In the genomic region with DNA sequence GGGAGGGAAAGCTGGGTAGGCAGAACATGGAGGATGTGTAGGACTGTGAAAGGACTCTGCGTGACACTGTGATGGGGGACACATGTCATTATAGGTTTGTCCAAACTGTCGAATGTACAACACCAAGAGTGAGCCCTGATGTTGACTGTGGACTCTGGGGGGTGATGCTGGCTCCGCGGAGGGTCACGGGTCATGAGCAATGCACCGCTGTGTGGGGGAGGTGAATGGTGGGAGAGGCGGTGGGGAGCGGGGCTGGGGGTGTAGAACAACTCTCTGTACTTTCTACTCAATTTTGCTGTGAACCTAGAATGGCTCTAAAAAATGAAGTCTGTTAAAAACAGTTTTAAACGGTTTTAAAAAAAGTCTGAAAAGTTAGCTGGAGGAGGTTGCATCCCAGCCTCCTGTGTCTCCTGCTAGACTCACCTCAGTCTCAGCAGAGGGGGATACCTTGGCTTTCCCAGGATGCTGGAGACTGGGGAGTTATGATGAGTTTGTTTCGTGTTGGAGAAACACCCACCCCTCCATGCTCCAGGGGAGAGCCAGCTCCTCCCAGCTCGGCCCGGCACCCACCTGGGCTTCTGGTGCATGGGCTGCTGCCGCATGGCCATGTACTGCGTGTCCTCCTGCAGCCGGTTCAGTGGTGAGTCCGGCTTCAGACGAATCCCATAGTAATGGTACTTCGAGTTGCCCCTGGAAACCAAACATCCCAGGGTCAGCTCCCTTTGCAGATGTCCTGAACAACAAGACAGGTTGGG, we compare ENCODE assay signal across 18 cellular contexts. TPM values are rescaled to one million over a fixed set of nuclear protein-coding genes. Genes with fewer than 3 reads are reported as not detected.
A peak's percentile ranks its signal among the peaks of the same experiment; 100 is the strongest.
DNase-seq lines count a peak whose midpoint lies in the region; FAIRE-seq and TF ChIP-seq lines count a peak whose summit lies in the region.
"Had no signal": no experiment of that assay in that cellular context is flagged by ENCODE, and none has a peak within 500 bp of the region (broad histone marks: within the 10 kb centered on the region; RNA-seq: fewer than 3 reads in every experiment).

No MANE protein-coding gene starts in this region.

- no peak overlapping the region for H3K4me3 Mint-ChIP-seq in type B pancreatic cell
- H3K4me3 Mint-ChIP-seq: CD8-positive, alpha-beta T cell had no signal

- TF ChIP-seq CTCF in kidney (IDR thresholded peaks at IDR 0.05; ENCODE audit: borderline replicate concordance, extremely low read depth, insufficient read depth) = no peak
- no peak for TF ChIP-seq CTCF in osteoblast (IDR thresholded peaks at IDR 0.05; ENCODE audit: extremely low read depth, low read depth, low read length)
- TF ChIP-seq CTCF in type B pancreatic cell (conservative IDR thresholded peaks at IDR 0.05) = no peak
- no peak for TF ChIP-seq CTCF in PC-9 (conservative IDR thresholded peaks at IDR 0.05)

- DNase-seq in H7 (peak; percentile 37), kidney (peak; percentile 49), osteoblast (ENCODE audit: insufficient read length, low spot score, missing footprints) (peak; percentile 87), type B pancreatic cell (ENCODE audit: extremely low spot score, unreplicated experiment) (no peak), NCI-H1092 (lab: John Stamatoyannopoulos, UW) (no peak), KBM-7 (no peak), PC-9 (no peak)
- DNase-seq: ACHN; C1 segment of cervical spinal cord; CD8-positive, alpha-beta T cell; DMS153; MG63; NCI-H1048; NCI-H1436; NCI-H187 treated with DMSO at 0.1 percent for 48 hours; NCI-H2107 had no signal

- intact Hi-C loops in kidney (cut with DNase I) = no loop called here
- intact Hi-C loops in PC-9 (cut with micrococcal nuclease; ENCODE audit: unreplicated experiment) = no loop called here

- H4K20me1 ChIP-seq in osteoblast (ENCODE audit: insufficient read depth, low read length) (no peaks in the 10 kb centered on the region), PC-9 (ENCODE audit: insufficient read depth) (no peaks in the 10 kb centered on the region)

- H3K27me3 ChIP-seq in H7 (ENCODE audit: control insufficient read depth, insufficient read depth, low read length) = no peaks in the 10 kb centered on the region
- H3K27me3 ChIP-seq in osteoblast (ENCODE audit: insufficient read depth, low read length) = no peaks in the 10 kb centered on the region
- no peaks in the 10 kb centered on the region for H3K27me3 ChIP-seq in PC-9 (ENCODE audit: insufficient read depth, low read depth)
- H3K27me3 ChIP-seq: MG63 had no signal

- CTCF ChIA-PET in PC-9 (lab: Charles Lee) = no interaction called here

- H3K79me2 ChIP-seq in osteoblast (ENCODE audit: insufficient read depth, low read length) = no peaks in the 10 kb centered on the region
- H3K79me2 ChIP-seq in PC-9 (ENCODE audit: low read depth) = no peaks in the 10 kb centered on the region

- H3K4me1 ChIP-seq in kidney (ENCODE audit: control insufficient read depth in 1 of 2, insufficient read depth in 1 of 2, low read depth in 1 of 2, low read length in 2 of 2) (no peaks in the 10 kb centered on the region), osteoblast (ENCODE audit: insufficient read depth, low read length) (no peaks in the 10 kb centered on the region), PC-9 (replicated peaks; ENCODE audit: insufficient read depth) (no peaks in the 10 kb centered on the region)
- H3K4me1 ChIP-seq: HAP-1 had no signal

- H3K27ac Mint-ChIP-seq in type B pancreatic cell = peak overlapping the region; percentile 65
- H3K27ac Mint-ChIP-seq: CD8-positive, alpha-beta T cell had no signal

- no peaks in the 10 kb centered on the region for H3K9me3 Mint-ChIP-seq in type B pancreatic cell
- H3K9me3 Mint-ChIP-seq: CD8-positive, alpha-beta T cell had no signal

- no peaks in the 10 kb centered on the region for H3F3A ChIP-seq in PC-9 (ENCODE audit: insufficient read depth, low read depth)

- POLR2A ChIA-PET in PC-9 (lab: Charles Lee; ENCODE audit: unreplicated experiment) = no interaction called here

- peaks cover 4% of the 10 kb centered on the region for H3K27me3 Mint-ChIP-seq in type B pancreatic cell

- FAIRE-seq in kidney (lab: Jason Lieb, UNC) = no peak
- FAIRE-seq: GM12891 had no signal

- H3K36me3 Mint-ChIP-seq in type B pancreatic cell = no peaks in the 10 kb centered on the region

- peaks cover 4% of the 10 kb centered on the region for H3K4me1 Mint-ChIP-seq in type B pancreatic cell (ENCODE audit: unreplicated experiment)

- H3K9me2 ChIP-seq in PC-9 (ENCODE audit: insufficient read depth) = no peaks in the 10 kb centered on the region

- BruUV-seq in PC-9 (replicated peaks; lab: Mats Ljungman, UMichigan) = no TSS peak

- H3K9ac ChIP-seq in kidney (ENCODE audit: low read length in 2 of 2) = no peak overlapping the region

- H3K27ac ChIP-seq in kidney (ENCODE audit: low read depth in 2 of 2, low read length in 2 of 2) (no peak overlapping the region), osteoblast (ENCODE audit: low read depth, low read length) (no peak overlapping the region), PC-9 (no peak overlapping the region)

- H3K9me3 ChIP-seq in kidney (ENCODE audit: control insufficient read depth in 1 of 2, low read length in 2 of 2) (no peaks in the 10 kb centered on the region), osteoblast (ENCODE audit: low read depth, low read length) (no peaks in the 10 kb centered on the region), PC-9 (ENCODE audit: insufficient read depth, low read depth) (no peaks in the 10 kb centered on the region)
- H3K9me3 ChIP-seq: HAP-1, MG63 had no signal

- in situ Hi-C loops in KBM-7 (cut with MboI; ENCODE audit: low pct_unique_long_range_greater_than_20kb, low sequenced_read_pairs) = no loop called here

- H3K4me3 ChIP-seq in H7 (ENCODE audit: insufficient read depth, low read depth, low read length) (no peak overlapping the region), kidney (ENCODE audit: low read length in 2 of 2) (no peak overlapping the region), osteoblast (ENCODE audit: insufficient read depth, low read length) (no peak overlapping the region), PC-9 (no peak overlapping the region)
- H3K4me3 ChIP-seq: HAP-1, MG63 had no signal

- H3K36me3 ChIP-seq in H7 (replicated peaks; ENCODE audit: control insufficient read depth, insufficient read depth, low read length) (no peaks in the 10 kb centered on the region), kidney (ENCODE audit: control insufficient read depth in 1 of 2, insufficient read depth in 2 of 2, low read length in 2 of 2) (no peaks in the 10 kb centered on the region), osteoblast (ENCODE audit: insufficient read depth, low read length) (no peaks in the 10 kb centered on the region), PC-9 (ENCODE audit: low read depth) (no peaks in the 10 kb centered on the region)
- H3K36me3 ChIP-seq: HAP-1, MG63 had no signal

- no peak overlapping the region for H3K4me2 ChIP-seq in osteoblast (ENCODE audit: insufficient read depth, low read length)
- H3K4me2 ChIP-seq in PC-9 = no peak overlapping the region

- no peak overlapping the region for H2AFZ ChIP-seq in osteoblast (ENCODE audit: low read length)
- H2AFZ ChIP-seq in PC-9 = no peak overlapping the region

RNA-seq across cellular contexts. Expression of a gene that starts 34.7 kb away (rescaled TPM):
- total RNA-seq in H7 (2014; rRNA removed; shearing (Covaris generic)) = 73.7 and 79.7 TPM in 2 replicates
- total RNA-seq in kidney (69.7 TPM), osteoblast (40.5 and 42.1 TPM in 2 replicates), type B pancreatic cell (ENCODE audit: low replicate concordance) (75.5 and 92.4 TPM in 2 replicates), PC-9 (2021) (43.7 and 44.1 TPM in 2 replicates)
- polyA plus RNA-seq in kidney (ENCODE audit: insufficient read depth, low read depth, low replicate concordance) = 33.7 TPM

Comparison
In these comparisons a context has a peak if more than half of its experiments do, and no peak if none do; other contexts are left out.
1. DNase-seq: peak in H7 (single experiment), kidney (single experiment) and osteoblast (single experiment); none in type B pancreatic cell (single experiment), NCI-H1092 (single experiment), KBM-7 (single experiment) and PC-9 (0 of 2).